Comparison of ENCODE assay signal across 12 cellular contexts in the genomic region with DNA sequence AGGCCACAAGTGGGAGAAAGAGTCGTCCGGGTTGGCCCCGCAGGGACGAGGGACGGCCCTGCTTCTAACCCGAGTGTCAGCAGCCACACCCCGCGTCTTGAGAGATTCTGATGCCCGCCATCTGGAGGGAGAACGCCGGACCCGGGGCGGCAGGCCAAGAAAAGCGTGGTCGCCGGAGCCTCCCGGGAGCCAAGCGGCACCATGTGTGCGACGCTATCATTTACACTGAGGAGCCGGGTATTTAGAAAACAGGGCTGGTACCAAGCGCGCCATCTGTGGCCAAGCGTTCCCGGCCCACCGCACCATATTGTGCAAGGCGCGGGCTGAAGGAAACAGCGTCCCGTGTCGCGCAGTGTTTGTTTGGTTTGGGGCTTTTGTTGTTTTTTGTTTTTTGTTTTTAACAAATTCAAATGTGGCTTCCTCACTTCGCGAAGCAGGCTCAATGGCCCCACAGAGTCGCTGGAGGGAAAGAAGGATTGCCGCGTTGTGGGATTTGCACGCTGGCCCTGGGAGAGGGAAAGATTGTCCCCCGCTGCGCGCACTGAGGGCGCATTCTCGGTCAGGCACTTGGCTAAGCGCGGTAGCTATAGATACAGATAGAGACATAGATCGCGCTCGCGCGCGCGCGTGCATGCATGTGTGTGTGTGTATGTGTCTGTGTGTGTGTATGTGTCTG.
A peak's percentile ranks its signal among the peaks of the same experiment; 100 is the strongest.
DNase-seq lines count a peak whose midpoint lies in the region; ATAC-seq and TF ChIP-seq lines count a peak whose summit lies in the region.
"Had no signal": no experiment of that assay in that cellular context is flagged by ENCODE, and none has a peak within 500 bp of the region (broad histone marks: within the 10 kb centered on the region; RNA-seq: fewer than 3 reads in every experiment).

No MANE protein-coding gene starts in this region.

- H3K4me1 Mint-ChIP-seq in dendritic cell treated with granulocyte-macrophage colony-stimulating factor and Interleukin-4, amounts not matched to agents 40 ng/mL and 50 ng/mL, for 4 days (ENCODE audit: low read depth): peaks cover 7% of the 10 kb centered on the region
- H3K4me1 Mint-ChIP-seq in neural crest cell: peaks cover 8% of the 10 kb centered on the region

- peak overlapping the region; percentile 34 for H3K4me3 Mint-ChIP-seq in dendritic cell treated with granulocyte-macrophage colony-stimulating factor and Interleukin-4, amounts not matched to agents 40 ng/mL and 50 ng/mL, for 4 days
- H3K4me3 Mint-ChIP-seq in neural crest cell: peak overlapping the region; percentile 59

- peak; percentile 8 for DNase-seq in NCI-H82 (lab: John Stamatoyannopoulos, UW)
- DNase-seq in NCI-H82 treated with DMSO at 0.1 percent for 48 hours (lab: John Stamatoyannopoulos, UW; ENCODE audit: unreplicated experiment): no peak
- DNase-seq in NCI-H1694 treated with DMSO at 0.1 percent for 48 hours (lab: John Stamatoyannopoulos, UW): peak; percentile 84
- no peak for DNase-seq in neural crest cell (ENCODE audit: low read depth, low spot score)
- no peak for DNase-seq in Right ventricle myocardium inferior (ENCODE audit: missing footprints)
- DNase-seq: 8988T; activated CD4-positive, alpha-beta T cell treated with anti-CD3 and anti-CD28 coated beads, Interleukin-2, amount 50 U/mL, for 1 hour; DMS53; NCI-H510A treated with DMSO at 0.1 percent for 48 hours had no signal

- no peak overlapping the region for H3K27ac Mint-ChIP-seq in dendritic cell treated with granulocyte-macrophage colony-stimulating factor and Interleukin-4, amounts not matched to agents 40 ng/mL and 50 ng/mL, for 4 days
- peak overlapping the region; percentile 43 for H3K27ac Mint-ChIP-seq in neural crest cell (ENCODE audit: unreplicated experiment)

- H3K9me3 Mint-ChIP-seq in dendritic cell treated with granulocyte-macrophage colony-stimulating factor and Interleukin-4, amounts not matched to agents 40 ng/mL and 50 ng/mL, for 4 days: no peaks in the 10 kb centered on the region
- H3K9me3 Mint-ChIP-seq in neural crest cell: peaks cover 3% of the 10 kb centered on the region

- no peak for TF ChIP-seq CTCF in neural crest cell (conservative IDR thresholded peaks at IDR 0.05)

- no peaks in the 10 kb centered on the region for H3K36me3 Mint-ChIP-seq in dendritic cell treated with granulocyte-macrophage colony-stimulating factor and Interleukin-4, amounts not matched to agents 40 ng/mL and 50 ng/mL, for 4 days (ENCODE audit: low read depth)
- no peaks in the 10 kb centered on the region for H3K36me3 Mint-ChIP-seq in neural crest cell (ENCODE audit: low read depth)

- peaks cover 58% of the 10 kb centered on the region for H3K27me3 Mint-ChIP-seq in dendritic cell treated with granulocyte-macrophage colony-stimulating factor and Interleukin-4, amounts not matched to agents 40 ng/mL and 50 ng/mL, for 4 days
- H3K27me3 Mint-ChIP-seq in neural crest cell (ENCODE audit: low read depth): peaks cover 18% of the 10 kb centered on the region

- no peak for ATAC-seq in HG03045 (IDR thresholded peaks at IDR 0.05; ENCODE audit: unreplicated experiment)
- no peak for ATAC-seq in Right ventricle myocardium inferior
- no peak for ATAC-seq in HG02840 (IDR thresholded peaks at IDR 0.05; ENCODE audit: low FRiP score, unreplicated experiment)

- intact Hi-C loops in dendritic cell treated with granulocyte-macrophage colony-stimulating factor and Interleukin-4, amounts not matched to agents 40 ng/mL and 50 ng/mL, for 4 days (cut with micrococcal nuclease): no loop called here
- intact Hi-C loops in Right ventricle myocardium inferior (cut with DNase I): no loop called here

Comparison
In these comparisons a context has a peak if more than half of its experiments do, and no peak if none do; other contexts are left out.
1. DNase-seq: peak in NCI-H82 (single experiment) and NCI-H1694 treated with DMSO at 0.1 percent for 48 hours (single experiment); none in NCI-H82 treated with DMSO at 0.1 percent for 48 hours (single experiment), neural crest cell (single experiment) and Right ventricle myocardium inferior (single experiment).